ENCODE assay signal across 8 cellular contexts in genomic region chr3:50246517-50246954, GRCh38.
DNase-seq lines count a peak whose midpoint lies in the region; ATAC-seq lines count a peak whose summit lies in the region.

No MANE protein-coding gene starts in this region.

- H3K4me1 ChIP-seq in adipocyte (ENCODE audit: control insufficient read depth, insufficient read depth, low read length) = peaks cover 66% of the 10 kb centered on the region

- H3K9me3 ChIP-seq in adipocyte (ENCODE audit: control insufficient read depth, low read length) = no peaks in the 10 kb centered on the region
- H3K9me3 ChIP-seq in iPS-18c (ENCODE audit: control insufficient read depth, insufficient read depth, low read length) = no peaks in the 10 kb centered on the region

- no peaks in the 10 kb centered on the region for H3K36me3 ChIP-seq in adipocyte (ENCODE audit: control insufficient read depth, insufficient read depth, low read length, severe bottlenecking)

- peak overlapping the region; percentile 33 for H3K4me3 ChIP-seq in adipocyte (ENCODE audit: low read length)
- peak overlapping the region; percentile 15; the same call in 1 of the 2 replicates for H3K4me3 ChIP-seq in iPS-18c (ENCODE audit: insufficient read depth, low read depth, low read length)

- no peaks in the 10 kb centered on the region for H3K27me3 ChIP-seq in adipocyte (replicated peaks; ENCODE audit: control insufficient read depth, insufficient read depth, low read length)

- H3K9ac ChIP-seq in adipocyte (ENCODE audit: low read length) = peak overlapping the region; percentile 80

- DNase-seq in SW480 (ENCODE audit: low spot score) (peak; percentile 70), adipocyte (ENCODE audit: low read depth) (peak; percentile 86), pons (ENCODE audit: low spot score) (no peak)
- peak; percentile 66 to 72 for DNase-seq in stimulated activated CD4-positive, alpha-beta T cell treated with anti-CD3 and anti-CD28 coated beads, Interleukin-1b, Interleukin-23, amount 100 ng/mL, for 4 hours (ENCODE audit: low read depth in 2 of 2)

- ATAC-seq in GM18867 (IDR thresholded peaks at IDR 0.05; ENCODE audit: unreplicated experiment) (peak; percentile 30), HG03108 (IDR thresholded peaks at IDR 0.05; ENCODE audit: unreplicated experiment) (peak; percentile 26), HG03097 (IDR thresholded peaks at IDR 0.05; ENCODE audit: low FRiP score, unreplicated experiment) (no peak)
